ENCODE assay signal across 28 cellular contexts in genomic region chr3:138135833-138136194, GRCh38. TPM values are rescaled to one million over a fixed set of nuclear protein-coding genes. Genes with fewer than 3 reads are reported as not detected.
"Had no signal": no experiment of that assay in that cellular context is flagged by ENCODE, and none has a peak within 500 bp of the region (broad histone marks: within the 10 kb centered on the region; RNA-seq: fewer than 3 reads in every experiment).

No MANE protein-coding gene starts in this region.

- H3K4me1 ChIP-seq: esophagus squamous epithelium, gastrocnemius medialis, uterus had no signal

- H3K4me1 Mint-ChIP-seq: activated naive CD4-positive, alpha-beta T cell treated with anti-CD3 and anti-CD28 coated beads, Interleukin-2, amount 50 U/mL, for 24 hours; brain; central memory CD8-positive, alpha-beta T cell had no signal

- H3K4me3 Mint-ChIP-seq: activated naive CD4-positive, alpha-beta T cell treated with anti-CD3 and anti-CD28 coated beads, Interleukin-2, amount 50 U/mL, for 24 hours; brain; central memory CD8-positive, alpha-beta T cell; effector memory CD8-positive, alpha-beta T cell; natural killer cell treated with Interleukin-12 subunit alpha and Interleukin-12 subunit beta and Interleukin-15 and Interleukin-18, amount 100 ng/mL, for 72 hours; stimulated activated naive B cell treated with anti-CD40 and anti-IgM and Interleukin-4, amounts not matched to agents 10 μg/mL and 1 μg/mL and 100 μg/mL, for 72 hours had no signal

- H3K27ac Mint-ChIP-seq: activated naive CD4-positive, alpha-beta T cell treated with anti-CD3 and anti-CD28 coated beads, Interleukin-2, amount 50 U/mL, for 24 hours; brain; effector memory CD8-positive, alpha-beta T cell; natural killer cell treated with Interleukin-12 subunit alpha and Interleukin-12 subunit beta and Interleukin-15 and Interleukin-18, amount 100 ng/mL, for 72 hours; stimulated activated naive B cell treated with anti-CD40 and anti-IgM and Interleukin-4, amounts not matched to agents 10 μg/mL and 1 μg/mL and 100 μg/mL, for 72 hours had no signal

- ATAC-seq: effector memory CD8-positive, alpha-beta T cell; gastrocnemius medialis; natural killer cell treated with Interleukin-12 subunit alpha and Interleukin-12 subunit beta and Interleukin-15 and Interleukin-18, amount 100 ng/mL, for 72 hours; stimulated activated naive B cell treated with anti-CD40 and anti-IgM and Interleukin-4, amounts not matched to agents 10 μg/mL and 1 μg/mL and 100 μg/mL, for 72 hours had no signal

- H3K27ac ChIP-seq: esophagus squamous epithelium, gastrocnemius medialis, uterus, WERI-Rb-1 had no signal

- H3K4me3 ChIP-seq: esophagus squamous epithelium, gastrocnemius medialis, left lung, smooth muscle cell, uterus had no signal

- H3K4me2 ChIP-seq: smooth muscle cell had no signal

- DNase-seq: activated CD4-positive, CD25-positive, alpha-beta regulatory T cell treated with anti-CD3 and anti-CD28 coated beads, Interleukin-2, amount 50 U/mL, for 72 hours; activated gamma-delta T cell treated with Interleukin-2 at 50 U/mL for 16 hours; activated T-cell treated with anti-CD3 and anti-CD28 coated beads, Interleukin-2, amount 50 U/mL, for 1 hour; anterior cingulate cortex; dorsolateral prefrontal cortex; effector memory CD8-positive, alpha-beta T cell; esophagus squamous epithelium; gastrocnemius medialis; kidney glomerular epithelial cell; left lung; nucleus accumbens; posterior cingulate gyrus; stimulated activated CD4-positive, alpha-beta T cell treated with anti-CD3 and anti-CD28 coated beads, Interleukin-2, amount 100 ng/mL, for 48 hours; stimulated activated CD8-positive, alpha-beta memory T cell treated with anti-CD3 and anti-CD28 coated beads, Interleukin-4, amount 100 ng/mL, for 48 hours; stimulated activated naive B cell treated with anti-CD40 and anti-IgM and Interleukin-4, amounts not matched to agents 10 μg/mL and 1 μg/mL and 100 μg/mL, for 72 hours; trophoblast cell; uterus; WERI-Rb-1 had no signal

- H3K9me3 Mint-ChIP-seq: activated naive CD4-positive, alpha-beta T cell treated with anti-CD3 and anti-CD28 coated beads, Interleukin-2, amount 50 U/mL, for 24 hours; brain; central memory CD8-positive, alpha-beta T cell; effector memory CD8-positive, alpha-beta T cell; natural killer cell treated with Interleukin-12 subunit alpha and Interleukin-12 subunit beta and Interleukin-15 and Interleukin-18, amount 100 ng/mL, for 72 hours; stimulated activated naive B cell treated with anti-CD40 and anti-IgM and Interleukin-4, amounts not matched to agents 10 μg/mL and 1 μg/mL and 100 μg/mL, for 72 hours had no signal

- H3K36me3 Mint-ChIP-seq: activated naive CD4-positive, alpha-beta T cell treated with anti-CD3 and anti-CD28 coated beads, Interleukin-2, amount 50 U/mL, for 24 hours; brain; natural killer cell treated with Interleukin-12 subunit alpha and Interleukin-12 subunit beta and Interleukin-15 and Interleukin-18, amount 100 ng/mL, for 72 hours; stimulated activated naive B cell treated with anti-CD40 and anti-IgM and Interleukin-4, amounts not matched to agents 10 μg/mL and 1 μg/mL and 100 μg/mL, for 72 hours had no signal

- H3K9me3 ChIP-seq: esophagus squamous epithelium, gastrocnemius medialis, left lung, uterus had no signal

- H3K36me3 ChIP-seq: esophagus squamous epithelium, gastrocnemius medialis, left lung, uterus, WERI-Rb-1 had no signal

- H3K27me3 ChIP-seq: dorsolateral prefrontal cortex, esophagus squamous epithelium, gastrocnemius medialis, left lung, uterus had no signal

RNA-seq across cellular contexts. Expression of gene A4GNT, which starts 3.6 kb away (rescaled TPM):
- total RNA-seq: esophagus squamous epithelium; gastrocnemius medialis; left lung; lung microvascular endothelial cell; natural killer cell treated with Interleukin-12 subunit alpha and Interleukin-12 subunit beta and Interleukin-15 and Interleukin-18, amount 100 ng/mL, for 72 hours; renal cortical epithelial cell; sciatic nerve; smooth muscle cell; T-helper 2 cell treated with Interferon-gamma antibody and Interleukin-4, amounts not matched to agents 100 ng/mL and 5 ng/mL, for 36 hours; temporal lobe; uterus had no signal

RNA-seq across cellular contexts. Expression of gene DZIP1L, which starts 20.4 kb away (rescaled TPM):
- total RNA-seq: natural killer cell treated with Interleukin-12 subunit alpha and Interleukin-12 subunit beta and Interleukin-15 and Interleukin-18, amount 100 ng/mL, for 72 hours; T-helper 2 cell treated with Interferon-gamma antibody and Interleukin-4, amounts not matched to agents 100 ng/mL and 5 ng/mL, for 36 hours had no signal
